ENCODE assay signal across 1 cellular context in the genomic region with DNA sequence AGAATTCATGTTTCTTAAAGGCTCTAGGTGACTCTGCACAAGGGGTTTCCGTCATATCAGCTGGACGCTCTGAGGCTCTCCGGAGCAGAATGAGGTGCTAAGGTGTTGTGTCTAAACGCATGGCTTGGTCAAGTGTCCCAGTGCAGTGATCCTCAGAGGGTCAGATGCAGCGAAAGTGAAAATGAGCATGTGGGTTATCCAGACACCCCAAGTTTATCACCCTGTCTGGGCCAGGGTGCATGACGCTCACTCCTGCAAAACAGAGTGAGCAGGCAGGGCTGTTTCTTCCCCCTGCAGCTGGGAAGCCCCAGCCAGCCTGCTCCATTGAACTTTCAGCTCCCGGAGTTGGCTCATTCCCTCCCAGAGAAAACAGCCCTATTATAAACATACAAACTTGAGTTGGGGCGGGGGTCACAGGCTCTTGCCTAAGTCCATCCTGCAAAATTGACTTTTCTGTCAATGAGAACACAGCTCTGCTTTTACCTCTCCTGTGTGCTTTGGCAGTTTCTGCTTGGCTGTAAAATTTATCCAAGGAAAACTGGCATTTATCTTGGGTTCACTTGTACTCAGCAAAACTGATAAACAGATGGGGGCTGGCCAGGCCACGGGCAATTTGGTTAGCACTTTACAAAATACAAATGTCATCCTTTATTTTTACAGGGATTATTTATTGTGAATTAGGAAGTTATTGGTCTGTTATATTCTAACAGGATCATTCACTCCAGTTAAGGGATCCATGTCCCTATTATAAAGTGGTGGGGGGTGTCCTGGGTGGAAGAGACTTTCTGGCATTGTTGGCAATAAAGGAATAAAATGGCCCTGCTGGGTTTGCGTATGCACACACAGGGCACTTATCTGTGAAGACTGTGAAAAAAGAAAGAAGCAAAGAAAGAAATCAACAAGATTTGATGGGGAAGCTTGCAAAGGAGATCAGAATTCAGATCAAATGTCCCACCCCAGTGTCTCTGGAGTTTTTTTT.
TF ChIP-seq lines count a peak whose summit lies in the region.

No MANE protein-coding gene starts in this region.

TF ChIP-seq in HepG2, 621 proteins besides CTCF, POLR2A, EP300 and RAD21 (continued from another document and continues in another):
- TF ChIP-seq, protein P1, sequence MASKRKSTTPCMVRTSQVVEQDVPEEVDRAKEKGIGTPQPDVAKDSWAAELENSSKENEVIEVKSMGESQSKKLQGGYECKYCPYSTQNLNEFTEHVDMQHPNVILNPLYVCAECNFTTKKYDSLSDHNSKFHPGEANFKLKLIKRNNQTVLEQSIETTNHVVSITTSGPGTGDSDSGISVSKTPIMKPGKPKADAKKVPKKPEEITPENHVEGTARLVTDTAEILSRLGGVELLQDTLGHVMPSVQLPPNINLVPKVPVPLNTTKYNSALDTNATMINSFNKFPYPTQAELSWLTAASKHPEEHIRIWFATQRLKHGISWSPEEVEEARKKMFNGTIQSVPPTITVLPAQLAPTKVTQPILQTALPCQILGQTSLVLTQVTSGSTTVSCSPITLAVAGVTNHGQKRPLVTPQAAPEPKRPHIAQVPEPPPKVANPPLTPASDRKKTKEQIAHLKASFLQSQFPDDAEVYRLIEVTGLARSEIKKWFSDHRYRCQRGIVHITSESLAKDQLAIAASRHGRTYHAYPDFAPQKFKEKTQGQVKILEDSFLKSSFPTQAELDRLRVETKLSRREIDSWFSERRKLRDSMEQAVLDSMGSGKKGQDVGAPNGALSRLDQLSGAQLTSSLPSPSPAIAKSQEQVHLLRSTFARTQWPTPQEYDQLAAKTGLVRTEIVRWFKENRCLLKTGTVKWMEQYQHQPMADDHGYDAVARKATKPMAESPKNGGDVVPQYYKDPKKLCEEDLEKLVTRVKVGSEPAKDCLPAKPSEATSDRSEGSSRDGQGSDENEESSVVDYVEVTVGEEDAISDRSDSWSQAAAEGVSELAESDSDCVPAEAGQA (IDR thresholded peaks at IDR 0.05; ENCODE audit: low read depth), result peak; percentile 52; the same call in 1 of the 2 replicates
- TF ChIP-seq, protein P1 (CRISPR knock-in tag; IDR thresholded peaks at IDR 0.05; ENCODE audit: borderline replicate concordance), result peak; percentile 83; the same call in 1 of the 2 replicates
- TF ChIP-seq ZFP36 (IDR thresholded peaks at IDR 0.05; ENCODE audit: borderline replicate concordance, low read depth, low read length, partially characterized antibody), result no peak
- peak; percentile 12; the same call in 1 of the 2 replicates for TF ChIP-seq ZNF775 (CRISPR knock-in tag; IDR thresholded peaks at IDR 0.05; ENCODE audit: borderline replicate concordance)
- no peak for TF ChIP-seq IKZF1 (IDR thresholded peaks at IDR 0.05)
- peak; percentile 79; the same call in 1 of the 2 replicates for TF ChIP-seq PITX1 (CRISPR knock-in tag; IDR thresholded peaks at IDR 0.05)
- TF ChIP-seq TRIM24 (CRISPR knock-in tag; IDR thresholded peaks at IDR 0.05), result 0 out of 2 replicates have a peak, but pooled peaks have one; percentile 59
- peak; percentile 95; the same call in 1 of the 2 replicates for TF ChIP-seq ISL2 (CRISPR knock-in tag; IDR thresholded peaks at IDR 0.05)
- no peak for TF ChIP-seq RAD51 (IDR thresholded peaks at IDR 0.05; ENCODE audit: borderline replicate concordance)
- no peak for TF ChIP-seq LCORL (IDR thresholded peaks at IDR 0.05)
- TF ChIP-seq LCORL (CRISPR knock-in tag; IDR thresholded peaks at IDR 0.05), result peak; percentile 94
- no peak for TF ChIP-seq KDM2A (CRISPR knock-in tag; IDR thresholded peaks at IDR 0.05; ENCODE audit: borderline replicate concordance, low read depth)
- TF ChIP-seq, protein P2, sequence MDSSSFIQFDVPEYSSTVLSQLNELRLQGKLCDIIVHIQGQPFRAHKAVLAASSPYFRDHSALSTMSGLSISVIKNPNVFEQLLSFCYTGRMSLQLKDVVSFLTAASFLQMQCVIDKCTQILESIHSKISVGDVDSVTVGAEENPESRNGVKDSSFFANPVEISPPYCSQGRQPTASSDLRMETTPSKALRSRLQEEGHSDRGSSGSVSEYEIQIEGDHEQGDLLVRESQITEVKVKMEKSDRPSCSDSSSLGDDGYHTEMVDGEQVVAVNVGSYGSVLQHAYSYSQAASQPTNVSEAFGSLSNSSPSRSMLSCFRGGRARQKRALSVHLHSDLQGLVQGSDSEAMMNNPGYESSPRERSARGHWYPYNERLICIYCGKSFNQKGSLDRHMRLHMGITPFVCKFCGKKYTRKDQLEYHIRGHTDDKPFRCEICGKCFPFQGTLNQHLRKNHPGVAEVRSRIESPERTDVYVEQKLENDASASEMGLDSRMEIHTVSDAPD (CRISPR knock-in tag; IDR thresholded peaks at IDR 0.05), result no peak; the same call in 1 of the 2 replicates
- no peak for TF ChIP-seq JARID2 (CRISPR knock-in tag; IDR thresholded peaks at IDR 0.05; ENCODE audit: insufficient replicate concordance)
- TF ChIP-seq NR2C2 (CRISPR knock-in tag; IDR thresholded peaks at IDR 0.05; ENCODE audit: borderline replicate concordance), result peak; percentile 71
- no peak for TF ChIP-seq PHF8 (CRISPR knock-in tag; IDR thresholded peaks at IDR 0.05)
- peak; percentile 89 for TF ChIP-seq NCOA2 (CRISPR knock-in tag; IDR thresholded peaks at IDR 0.05)
- TF ChIP-seq ZNF746 (CRISPR knock-in tag; IDR thresholded peaks at IDR 0.05), result peak; percentile 86; the same call in 1 of the 2 replicates
- TF ChIP-seq MATR3 (CRISPR knock-in tag; IDR thresholded peaks at IDR 0.05), result no peak
- TF ChIP-seq, protein P3, sequence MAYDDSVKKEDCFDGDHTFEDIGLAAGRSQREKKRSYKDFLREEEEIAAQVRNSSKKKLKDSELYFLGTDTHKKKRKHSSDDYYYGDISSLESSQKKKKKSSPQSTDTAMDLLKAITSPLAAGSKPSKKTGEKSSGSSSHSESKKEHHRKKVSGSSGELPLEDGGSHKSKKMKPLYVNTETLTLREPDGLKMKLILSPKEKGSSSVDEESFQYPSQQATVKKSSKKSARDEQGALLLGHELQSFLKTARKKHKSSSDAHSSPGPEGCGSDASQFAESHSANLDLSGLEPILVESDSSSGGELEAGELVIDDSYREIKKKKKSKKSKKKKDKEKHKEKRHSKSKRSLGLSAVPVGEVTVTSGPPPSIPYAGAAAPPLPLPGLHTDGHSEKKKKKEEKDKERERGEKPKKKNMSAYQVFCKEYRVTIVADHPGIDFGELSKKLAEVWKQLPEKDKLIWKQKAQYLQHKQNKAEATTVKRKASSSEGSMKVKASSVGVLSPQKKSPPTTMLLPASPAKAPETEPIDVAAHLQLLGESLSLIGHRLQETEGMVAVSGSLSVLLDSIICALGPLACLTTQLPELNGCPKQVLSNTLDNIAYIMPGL (CRISPR knock-in tag; IDR thresholded peaks at IDR 0.05; ENCODE audit: borderline replicate concordance in 1 of 2, low read depth in 1 of 2), result peak in 1 of 2 experiments; percentile 76; a peak in 2 of 4 replicates
- peak; percentile 60; the same call in 1 of the 2 replicates for TF ChIP-seq MEF2D (CRISPR knock-in tag; IDR thresholded peaks at IDR 0.05)
- no peak for TF ChIP-seq SUZ12 (IDR thresholded peaks at IDR 0.05; ENCODE audit: low read depth, low read length)
- TF ChIP-seq ZNF768 (CRISPR knock-in tag; IDR thresholded peaks at IDR 0.05), result peak; percentile 93
- peak; percentile 89; the same call in 1 of the 2 replicates for TF ChIP-seq ZNF788 (CRISPR knock-in tag; IDR thresholded peaks at IDR 0.05; ENCODE audit: borderline replicate concordance)
- TF ChIP-seq, protein P4, sequence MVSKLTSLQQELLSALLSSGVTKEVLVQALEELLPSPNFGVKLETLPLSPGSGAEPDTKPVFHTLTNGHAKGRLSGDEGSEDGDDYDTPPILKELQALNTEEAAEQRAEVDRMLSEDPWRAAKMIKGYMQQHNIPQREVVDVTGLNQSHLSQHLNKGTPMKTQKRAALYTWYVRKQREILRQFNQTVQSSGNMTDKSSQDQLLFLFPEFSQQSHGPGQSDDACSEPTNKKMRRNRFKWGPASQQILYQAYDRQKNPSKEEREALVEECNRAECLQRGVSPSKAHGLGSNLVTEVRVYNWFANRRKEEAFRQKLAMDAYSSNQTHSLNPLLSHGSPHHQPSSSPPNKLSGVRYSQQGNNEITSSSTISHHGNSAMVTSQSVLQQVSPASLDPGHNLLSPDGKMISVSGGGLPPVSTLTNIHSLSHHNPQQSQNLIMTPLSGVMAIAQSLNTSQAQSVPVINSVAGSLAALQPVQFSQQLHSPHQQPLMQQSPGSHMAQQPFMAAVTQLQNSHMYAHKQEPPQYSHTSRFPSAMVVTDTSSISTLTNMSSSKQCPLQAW (CRISPR knock-in tag; IDR thresholded peaks at IDR 0.05), result peak; percentile 98
- TF ChIP-seq ZNF343 (CRISPR knock-in tag; IDR thresholded peaks at IDR 0.05), result peak; percentile 98
- TF ChIP-seq, protein P5, sequence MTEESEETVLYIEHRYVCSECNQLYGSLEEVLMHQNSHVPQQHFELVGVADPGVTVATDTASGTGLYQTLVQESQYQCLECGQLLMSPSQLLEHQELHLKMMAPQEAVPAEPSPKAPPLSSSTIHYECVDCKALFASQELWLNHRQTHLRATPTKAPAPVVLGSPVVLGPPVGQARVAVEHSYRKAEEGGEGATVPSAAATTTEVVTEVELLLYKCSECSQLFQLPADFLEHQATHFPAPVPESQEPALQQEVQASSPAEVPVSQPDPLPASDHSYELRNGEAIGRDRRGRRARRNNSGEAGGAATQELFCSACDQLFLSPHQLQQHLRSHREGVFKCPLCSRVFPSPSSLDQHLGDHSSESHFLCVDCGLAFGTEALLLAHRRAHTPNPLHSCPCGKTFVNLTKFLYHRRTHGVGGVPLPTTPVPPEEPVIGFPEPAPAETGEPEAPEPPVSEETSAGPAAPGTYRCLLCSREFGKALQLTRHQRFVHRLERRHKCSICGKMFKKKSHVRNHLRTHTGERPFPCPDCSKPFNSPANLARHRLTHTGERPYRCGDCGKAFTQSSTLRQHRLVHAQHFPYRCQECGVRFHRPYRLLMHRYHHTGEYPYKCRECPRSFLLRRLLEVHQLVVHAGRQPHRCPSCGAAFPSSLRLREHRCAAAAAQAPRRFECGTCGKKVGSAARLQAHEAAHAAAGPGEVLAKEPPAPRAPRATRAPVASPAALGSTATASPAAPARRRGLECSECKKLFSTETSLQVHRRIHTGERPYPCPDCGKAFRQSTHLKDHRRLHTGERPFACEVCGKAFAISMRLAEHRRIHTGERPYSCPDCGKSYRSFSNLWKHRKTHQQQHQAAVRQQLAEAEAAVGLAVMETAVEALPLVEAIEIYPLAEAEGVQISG (CRISPR knock-in tag; IDR thresholded peaks at IDR 0.05), result peak; percentile 90
- no peak for TF ChIP-seq ZNF782 (CRISPR knock-in tag; IDR thresholded peaks at IDR 0.05; ENCODE audit: borderline replicate concordance)
- no peak for TF ChIP-seq ZFP62 (CRISPR knock-in tag; IDR thresholded peaks at IDR 0.05)
- no peak for TF ChIP-seq ZNF24 (IDR thresholded peaks at IDR 0.05)
- no peak for TF ChIP-seq CENPT (CRISPR knock-in tag; IDR thresholded peaks at IDR 0.05; ENCODE audit: low read depth)
- TF ChIP-seq, protein P6, sequence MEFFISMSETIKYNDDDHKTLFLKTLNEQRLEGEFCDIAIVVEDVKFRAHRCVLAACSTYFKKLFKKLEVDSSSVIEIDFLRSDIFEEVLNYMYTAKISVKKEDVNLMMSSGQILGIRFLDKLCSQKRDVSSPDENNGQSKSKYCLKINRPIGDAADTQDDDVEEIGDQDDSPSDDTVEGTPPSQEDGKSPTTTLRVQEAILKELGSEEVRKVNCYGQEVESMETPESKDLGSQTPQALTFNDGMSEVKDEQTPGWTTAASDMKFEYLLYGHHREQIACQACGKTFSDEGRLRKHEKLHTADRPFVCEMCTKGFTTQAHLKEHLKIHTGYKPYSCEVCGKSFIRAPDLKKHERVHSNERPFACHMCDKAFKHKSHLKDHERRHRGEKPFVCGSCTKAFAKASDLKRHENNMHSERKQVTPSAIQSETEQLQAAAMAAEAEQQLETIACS (CRISPR knock-in tag; IDR thresholded peaks at IDR 0.05), result no peak
- TF ChIP-seq ZBTB21 (CRISPR knock-in tag; IDR thresholded peaks at IDR 0.05), result peak; percentile 47
- TF ChIP-seq ZFP90 (CRISPR knock-in tag; IDR thresholded peaks at IDR 0.05; ENCODE audit: borderline replicate concordance), result peak; percentile 96
- TF ChIP-seq, protein P7, sequence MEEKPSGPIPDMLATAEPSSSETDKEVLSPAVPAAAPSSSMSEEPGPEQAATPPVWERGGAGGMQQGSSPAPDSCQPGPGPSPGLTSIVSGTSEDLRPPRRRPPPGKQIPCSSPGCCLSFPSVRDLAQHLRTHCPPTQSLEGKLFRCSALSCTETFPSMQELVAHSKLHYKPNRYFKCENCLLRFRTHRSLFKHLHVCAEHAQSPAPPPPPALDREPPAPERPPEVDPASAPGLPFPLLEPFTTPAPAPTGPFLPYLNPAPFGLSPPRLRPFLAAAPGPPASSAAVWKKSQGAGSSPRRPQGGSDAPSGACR (CRISPR knock-in tag; IDR thresholded peaks at IDR 0.05), result peak; percentile 85; the same call in 1 of the 2 replicates
- TF ChIP-seq, protein P8, sequence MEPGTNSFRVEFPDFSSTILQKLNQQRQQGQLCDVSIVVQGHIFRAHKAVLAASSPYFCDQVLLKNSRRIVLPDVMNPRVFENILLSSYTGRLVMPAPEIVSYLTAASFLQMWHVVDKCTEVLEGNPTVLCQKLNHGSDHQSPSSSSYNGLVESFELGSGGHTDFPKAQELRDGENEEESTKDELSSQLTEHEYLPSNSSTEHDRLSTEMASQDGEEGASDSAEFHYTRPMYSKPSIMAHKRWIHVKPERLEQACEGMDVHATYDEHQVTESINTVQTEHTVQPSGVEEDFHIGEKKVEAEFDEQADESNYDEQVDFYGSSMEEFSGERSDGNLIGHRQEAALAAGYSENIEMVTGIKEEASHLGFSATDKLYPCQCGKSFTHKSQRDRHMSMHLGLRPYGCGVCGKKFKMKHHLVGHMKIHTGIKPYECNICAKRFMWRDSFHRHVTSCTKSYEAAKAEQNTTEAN (CRISPR knock-in tag; conservative IDR thresholded peaks at IDR 0.05), result peak; percentile 78
- peak; percentile 78 for TF ChIP-seq PPARG (CRISPR knock-in tag; conservative IDR thresholded peaks at IDR 0.05)
- TF ChIP-seq BRD4 (CRISPR knock-in tag; IDR thresholded peaks at IDR 0.05), result peak; percentile 92
